In the genomic region with DNA sequence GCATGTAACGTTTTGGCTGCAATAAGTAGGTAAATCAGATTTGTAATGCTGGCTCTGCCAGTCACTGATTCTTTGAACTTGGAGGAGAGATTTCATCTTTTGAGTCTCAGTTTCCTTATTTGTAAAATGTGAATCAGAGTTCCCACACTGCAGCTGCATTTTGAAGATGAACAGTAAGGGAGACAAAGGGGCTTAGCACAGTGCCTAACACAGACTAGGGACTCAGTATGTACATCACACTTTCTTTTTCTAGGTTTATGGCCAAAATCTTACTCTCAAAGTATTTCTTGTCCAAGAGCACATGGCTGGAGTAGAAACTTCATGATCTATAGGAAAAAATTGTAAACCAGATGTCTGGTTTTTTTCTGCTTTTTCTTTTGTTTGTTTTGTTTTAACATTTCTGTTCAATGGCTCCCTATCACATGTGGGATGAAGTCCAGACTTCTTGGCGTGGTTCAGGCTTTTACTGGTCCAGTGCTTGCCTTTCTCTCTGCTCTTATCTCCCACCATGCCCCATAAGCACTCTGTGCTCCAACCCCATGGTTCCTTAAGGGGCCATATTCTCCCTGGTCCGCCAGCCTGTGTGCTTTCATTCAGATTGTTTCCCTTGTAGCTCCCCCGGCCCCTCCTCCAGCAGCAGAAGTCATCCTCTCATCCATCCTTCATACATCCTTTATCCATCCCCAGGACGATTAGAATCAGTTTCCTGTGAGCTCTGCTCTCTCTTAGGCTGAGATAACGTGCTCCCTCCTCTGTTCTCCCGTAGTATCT, we compare ENCODE assay signal across 17 cellular contexts. TPM values are rescaled to one million over a fixed set of nuclear protein-coding genes. Genes with fewer than 3 reads are reported as not detected.
DNase-seq lines count a peak whose midpoint lies in the region; ATAC-seq and TF ChIP-seq lines count a peak whose summit lies in the region.
"Had no signal": no experiment of that assay in that cellular context is flagged by ENCODE, and none has a peak within 500 bp of the region (broad histone marks: within the 10 kb centered on the region; RNA-seq: fewer than 3 reads in every experiment).

No MANE protein-coding gene starts in this region.

- H3K36me3 ChIP-seq in CD4-positive, alpha-beta memory T cell (ENCODE audit: insufficient read depth, low read length): no peaks in the 10 kb centered on the region
- no peaks in the 10 kb centered on the region for H3K36me3 ChIP-seq in GM23248 (ENCODE audit: low read depth)
- H3K36me3 ChIP-seq: gastrocnemius medialis had no signal

- H3F3A ChIP-seq in GM23248 (ENCODE audit: insufficient read depth): no peaks in the 10 kb centered on the region

- H3K9me2 ChIP-seq in GM23248 (ENCODE audit: insufficient read depth): no peaks in the 10 kb centered on the region

- CTCF ChIA-PET in CD4-positive, alpha-beta memory T cell (lab: Charles Lee; ENCODE audit: partially characterized antibody): interaction anchor here (1.1 to 2.0 kb wide), 4 partner anchors 9 to 27 kb away, joined by 3 to 5 read pairs (median 4); no protein-coding TSS in a partner anchor
- CTCF ChIA-PET in RWPE1 (lab: Yijun Ruan, JAX): interaction anchor here (0.6 to 0.7 kb wide), 3 partner anchors 11 to 119 kb away, joined by 3 to 4 read pairs (median 3); no protein-coding TSS in a partner anchor

- no peaks in the 10 kb centered on the region for H3K79me2 ChIP-seq in GM23248 (ENCODE audit: insufficient read depth)

- no peaks in the 10 kb centered on the region for H3K9me3 ChIP-seq in CD4-positive, alpha-beta memory T cell (ENCODE audit: control insufficient read depth in 1 of 2, low read length in 2 of 2)
- H3K9me3 ChIP-seq in GM23248 (ENCODE audit: low read depth): no peaks in the 10 kb centered on the region
- H3K9me3 ChIP-seq: gastrocnemius medialis had no signal

- no peaks in the 10 kb centered on the region for H4K20me1 ChIP-seq in GM23248 (ENCODE audit: insufficient read depth)

- H3K9me3 Mint-ChIP-seq in CD4-positive, alpha-beta memory T cell: peaks cover 0 to 1% (median 0%) of the 10 kb centered on the region in 8 donors
- H3K9me3 Mint-ChIP-seq in natural killer cell: no peaks in the 10 kb centered on the region
- H3K9me3 Mint-ChIP-seq: dendritic cell treated with granulocyte-macrophage colony-stimulating factor and Interleukin-4, amounts not matched to agents 40 ng/mL and 50 ng/mL, for 4 days; GM23338 had no signal

- H3K4me3 ChIP-seq in CD4-positive, alpha-beta memory T cell (ENCODE audit: low read length in 2 of 2): no peak overlapping the region
- H3K4me3 ChIP-seq in GM23248: no peak overlapping the region
- H3K4me3 ChIP-seq: gastrocnemius medialis, GM23338 had no signal

- in situ Hi-C loops in GM23248 (cut with MboI): no loop called here

- no peak overlapping the region for H2AFZ ChIP-seq in GM23248
- H2AFZ ChIP-seq: GM23338 had no signal

- H3K4me3 Mint-ChIP-seq in CD4-positive, alpha-beta memory T cell: peak overlapping the region in 6 of 8 donors; percentile 9 to 41 (median 28)
- no peak overlapping the region for H3K4me3 Mint-ChIP-seq in natural killer cell
- H3K4me3 Mint-ChIP-seq: dendritic cell treated with granulocyte-macrophage colony-stimulating factor and Interleukin-4, amounts not matched to agents 40 ng/mL and 50 ng/mL, for 4 days; GM23338 had no signal

- 89% methylated on average over 7 of the region's 7 CpGs for WGBS in GM23248 (ENCODE audit: low coverage in 1 of 2, low lambda C conversion rate in 2 of 2, missing lambda C conversion rate in 2 of 2), 2 experiments

- no peak overlapping the region for H3K4me2 ChIP-seq in GM23248 (ENCODE audit: unreplicated experiment)
- H3K4me2 ChIP-seq: GM23338 had no signal

- no peak for TF ChIP-seq CTCF in natural killer cell (IDR thresholded peaks at IDR 0.05)
- no peak for TF ChIP-seq CTCF in RWPE1 (conservative IDR thresholded peaks at IDR 0.05; ENCODE audit: low read depth)

- DNase-seq in CD4-positive, alpha-beta memory T cell: no peak
- peak; percentile 8 for DNase-seq in GM23248
- peak; percentile 21 for DNase-seq in astrocyte of the hippocampus (ENCODE audit: low read depth, low spot score)
- DNase-seq in natural killer cell: no peak
- DNase-seq in RWPE1 (ENCODE audit: low spot score): no peak
- no peak for DNase-seq in caudate nucleus (lab: John Stamatoyannopoulos, UW)
- no peak for DNase-seq in C1 segment of cervical spinal cord (lab: John Stamatoyannopoulos, UW)
- no peak for DNase-seq in HPDE6-E6E7 (ENCODE audit: extremely low spot score)
- DNase-seq: gastrocnemius medialis, Karpas-422, kidney, NCI-H187, NCI-H526, right cardiac atrium, T-helper 9 cell had no signal

- H3K4me1 Mint-ChIP-seq in CD4-positive, alpha-beta memory T cell: peaks cover 34 to 75% (median 55%) of the 10 kb centered on the region in 4 donors
- peaks cover 49 to 50% of the 10 kb centered on the region in 2 donors for H3K4me1 Mint-ChIP-seq in natural killer cell

- H3K27ac ChIP-seq in CD4-positive, alpha-beta memory T cell (ENCODE audit: low read depth, low read length): no peak overlapping the region
- H3K27ac ChIP-seq in GM23248: no peak overlapping the region
- H3K27ac ChIP-seq in RWPE1: no peak overlapping the region
- no peak overlapping the region for H3K27ac ChIP-seq in caudate nucleus (ENCODE audit: low read depth, low read length)
- H3K27ac ChIP-seq: gastrocnemius medialis had no signal

- ATAC-seq in natural killer cell: no peak
- ATAC-seq: gastrocnemius medialis, GM23338 had no signal

- no peak overlapping the region for H3K9ac ChIP-seq in GM23248

- H3K4me1 ChIP-seq in CD4-positive, alpha-beta memory T cell (ENCODE audit: insufficient read depth, low read length): peaks cover 48% of the 10 kb centered on the region
- peaks cover 24% of the 10 kb centered on the region for H3K4me1 ChIP-seq in GM23248 (ENCODE audit: insufficient read depth)

- peaks cover 23 to 45% of the 10 kb centered on the region in 2 donors for H3K36me3 Mint-ChIP-seq in CD4-positive, alpha-beta memory T cell
- no peaks in the 10 kb centered on the region for H3K36me3 Mint-ChIP-seq in natural killer cell

- no peaks in the 10 kb centered on the region for H3K27me3 Mint-ChIP-seq in CD4-positive, alpha-beta memory T cell
- H3K27me3 Mint-ChIP-seq in natural killer cell (ENCODE audit: low read depth in 2 of 2): no peaks in the 10 kb centered on the region

- H3K27me3 ChIP-seq in CD4-positive, alpha-beta memory T cell (ENCODE audit: insufficient read depth, low read length): no peaks in the 10 kb centered on the region
- H3K27me3 ChIP-seq in GM23248 (replicated peaks; ENCODE audit: insufficient read depth): no peaks in the 10 kb centered on the region
- H3K27me3 ChIP-seq: gastrocnemius medialis had no signal

- intact Hi-C loops in CD4-positive, alpha-beta memory T cell (cut with micrococcal nuclease): no loop called here
- intact Hi-C loops in natural killer cell (cut with micrococcal nuclease): no loop called here

- peak overlapping the region in 3 of 7 donors; percentile 26 to 89 (median 38) for H3K27ac Mint-ChIP-seq in CD4-positive, alpha-beta memory T cell
- H3K27ac Mint-ChIP-seq in natural killer cell: peak overlapping the region; percentile 34 to 72
- H3K27ac Mint-ChIP-seq: dendritic cell treated with granulocyte-macrophage colony-stimulating factor and Interleukin-4, amounts not matched to agents 40 ng/mL and 50 ng/mL, for 4 days; GM23338 had no signal

- POLR2A ChIA-PET in CD4-positive, alpha-beta memory T cell (lab: Charles Lee; ENCODE audit: partially characterized antibody): interaction anchor here (0.6 to 4.2 kb wide), 7 partner anchors 8 to 58 kb away, joined by 3 to 23 read pairs (median 3); partner anchors contain the start of gene SYNE2
- POLR2A ChIA-PET in RWPE1 (lab: Yijun Ruan, JAX; ENCODE audit: low non-redundant PET): no interaction called here

RNA-seq across cellular contexts. Expression of gene SYNE2, which starts 58.0 kb away (rescaled TPM):
- total RNA-seq in CD4-positive, alpha-beta memory T cell: 100 to 1,000 TPM; 259 to 280 TPM
- 100 to 1,000 TPM in 1 of 2 donors, 10 to 100 TPM in 1; 14.2 to 120 TPM for polyA plus RNA-seq in CD4-positive, alpha-beta memory T cell
- 3.5 and 4.4 TPM in 2 replicates for total RNA-seq in GM23248 (2014; rRNA removed; shearing (Covaris generic))
- polyA plus RNA-seq in GM23248 (2016; fragmentation: Nextera tagmentation; extraction: Ambion mirVana): 1.8 and 2.8 TPM in 2 replicates
- 100 to 1,000 TPM; 325 to 434 (median 373) TPM for total RNA-seq in natural killer cell

Comparison
In these comparisons a context has a peak if more than half of its experiments do, and no peak if none do; other contexts are left out.
1. DNase-seq: peak in GM23248 (single experiment) and astrocyte of the hippocampus (single experiment); none in CD4-positive, alpha-beta memory T cell (0 of 5), natural killer cell (single experiment), RWPE1 (single experiment), caudate nucleus (0 of 61), C1 segment of cervical spinal cord (0 of 14) and HPDE6-E6E7 (single experiment).
2. RNA of gene SYNE2, which starts 58.0 kb away (total RNA-seq): 325 to 434 TPM in natural killer cell and 259 to 280 TPM in CD4-positive, alpha-beta memory T cell; 3.5 to 4.4 TPM in GM23248; every median in the first group is over 10 times any median in the second.